Comparison of ENCODE assay signal across 9 cellular contexts in genomic region chr1:53470155-53470554, GRCh38. TPM values are rescaled to one million over a fixed set of nuclear protein-coding genes. Genes with fewer than 3 reads are reported as not detected.
DNase-seq lines count a peak whose midpoint lies in the region; ATAC-seq, FAIRE-seq and TF ChIP-seq lines count a peak whose summit lies in the region.
"Had no signal": no experiment of that assay in that cellular context is flagged by ENCODE, and none has a peak within 500 bp of the region (broad histone marks: within the 10 kb centered on the region; RNA-seq: fewer than 3 reads in every experiment).

No MANE protein-coding gene starts in this region.

- TF ChIP-seq POLR2A in GM12891 (IDR thresholded peaks at IDR 0.05; ENCODE audit: low read depth, low read length) = no peak

- no peak for FAIRE-seq in GM12891 (lab: Jason Lieb, UNC)

- no peaks in the 10 kb centered on the region for H3K4me1 ChIP-seq in aorta (ENCODE audit: control insufficient read depth in 1 of 2, insufficient read depth in 2 of 2, low read length in 2 of 2)

- intact Hi-C loops in Right ventricle myocardium inferior (cut with DNase I) (no loop called here), cardiac septum (cut with DNase I) (no loop called here), aorta (cut with DNase I) (no loop called here)

- TF ChIP-seq CTCF in endothelial cell (IDR thresholded peaks at IDR 0.05; ENCODE audit: unreplicated experiment) = peak; percentile 96

- ATAC-seq in Right ventricle myocardium inferior (peak; percentile 82), aorta (ENCODE audit: low FRiP score) (peak; percentile 64), HG03135 (IDR thresholded peaks at IDR 0.05; ENCODE audit: unreplicated experiment) (no peak)

- H3K27me3 ChIP-seq in aorta (ENCODE audit: control insufficient read depth in 1 of 2, insufficient read depth in 2 of 2, low read length in 1 of 2) = no peaks in the 10 kb centered on the region

- no peaks in the 10 kb centered on the region for H3K9me3 ChIP-seq in aorta (ENCODE audit: control insufficient read depth, low read length)

- peaks cover 2% of the 10 kb centered on the region for H3K27me3 Mint-ChIP-seq in endothelial cell (ENCODE audit: unreplicated experiment)

- no peak overlapping the region for H3K4me3 ChIP-seq in aorta (ENCODE audit: low read length in 2 of 2)

- H3K4me1 Mint-ChIP-seq in endothelial cell (ENCODE audit: unreplicated experiment) = no peaks in the 10 kb centered on the region

- no peaks in the 10 kb centered on the region for H3K36me3 ChIP-seq in aorta (ENCODE audit: control insufficient read depth in 1 of 2, insufficient read depth in 2 of 2, low read length in 1 of 2)

- H3K9me3 Mint-ChIP-seq in endothelial cell (ENCODE audit: unreplicated experiment) = no peaks in the 10 kb centered on the region

- no peak overlapping the region for H3K27ac ChIP-seq in aorta (ENCODE audit: low read depth in 1 of 2, low read length in 2 of 2)

- DNase-seq in Right ventricle myocardium inferior (ENCODE audit: missing footprints) (peak; percentile 86), cardiac septum (ENCODE audit: low spot score) (no peak), endothelial cell (ENCODE audit: low spot score) (peak; percentile 98), medulla oblongata (ENCODE audit: extremely low spot score) (peak; percentile 71), aorta (peak; percentile 69 to 85), NCI-H1436 (lab: John Stamatoyannopoulos, UW) (no peak), GM12891 (ENCODE audit: insufficient read length, low spot score) (no peak)

- no peaks in the 10 kb centered on the region for H3K36me3 Mint-ChIP-seq in endothelial cell (ENCODE audit: low read depth, unreplicated experiment)

- H3K4me3 Mint-ChIP-seq in endothelial cell (ENCODE audit: unreplicated experiment) = no peak overlapping the region

- H3K27ac Mint-ChIP-seq in endothelial cell (ENCODE audit: unreplicated experiment) = no peak overlapping the region

- WGBS in aorta, 2 donors = 13 to 22% methylated on average over 25 to 28 of the region's 28 CpGs

TF ChIP-seq in GM12891, 5 proteins besides CTCF, POLR2A, EP300 and RAD21:
- TF ChIP-seq POU2F2 (IDR thresholded peaks at IDR 0.05; ENCODE audit: low read depth, low read length) = no peak
- TF ChIP-seq PAX5 (IDR thresholded peaks at IDR 0.05; ENCODE audit: insufficient read depth, low read length, severe bottlenecking) = no peak
- TF ChIP-seq SPI1 (IDR thresholded peaks at IDR 0.05; ENCODE audit: low read depth, low read length) = no peak
- no peak for TF ChIP-seq POLR2AphosphoS5 (IDR thresholded peaks at IDR 0.05; ENCODE audit: low read depth, low read length)
- no peak for TF ChIP-seq TAF1 (IDR thresholded peaks at IDR 0.05; ENCODE audit: low read depth, low read length)

RNA-seq across cellular contexts. Expression of gene DMRTB1, which starts 11.0 kb away (rescaled TPM):
- total RNA-seq in Right ventricle myocardium inferior (not detected), cardiac septum (not detected), endothelial cell (ENCODE audit: unreplicated experiment) (not detected), aorta (not detected)
- polyA plus RNA-seq in aorta = not detected
- not detected for polyA plus RNA-seq in GM12891 (2012; ENCODE audit: low read depth, missing spikeins)
- total RNA-seq: T-helper 1 cell treated with Interleukin-12 subunit alpha and Interleukin-12 subunit beta and Interleukin-4 antibody, amounts not matched to agents 30 ng/mL and 1 ng/mL, for 36 hours had no signal

Comparison
In these comparisons a context has a peak if more than half of its experiments do, and no peak if none do; other contexts are left out.
1. DNase-seq: peak in Right ventricle myocardium inferior (single experiment), endothelial cell (single experiment), medulla oblongata (single experiment) and aorta (2 of 2); none in cardiac septum (single experiment), NCI-H1436 (single experiment) and GM12891 (single experiment).